27 cellular contexts compared by ENCODE assay signal in the genomic region with DNA sequence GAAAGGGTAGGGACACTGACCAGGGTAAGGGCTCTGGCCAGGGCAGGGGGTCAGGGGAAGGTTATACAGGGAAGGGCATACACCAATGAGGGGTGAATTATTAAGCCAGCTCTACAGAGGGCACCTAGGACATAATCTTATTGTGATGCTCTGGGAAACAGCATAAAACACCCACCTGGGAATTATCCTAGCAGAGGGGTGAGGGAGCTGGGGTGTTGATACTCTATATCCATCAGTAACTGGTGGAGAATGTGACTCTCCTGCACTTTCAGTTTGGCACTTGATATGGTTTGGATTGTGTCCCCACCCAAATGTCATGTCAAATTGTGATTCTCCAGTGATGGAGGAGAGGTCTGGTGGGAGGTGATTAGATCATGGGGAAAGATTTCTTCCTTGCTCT.
"Had no signal": no experiment of that assay in that cellular context is flagged by ENCODE, and none has a peak within 500 bp of the region (broad histone marks: within the 10 kb centered on the region; RNA-seq: fewer than 3 reads in every experiment).

No MANE protein-coding gene starts in this region.

- H3K4me1 ChIP-seq: colonic mucosa, esophagus muscularis mucosa, esophagus squamous epithelium, foreskin keratinocyte, gastrocnemius medialis, gastroesophageal sphincter, heart left ventricle had no signal

- ATAC-seq: effector memory CD8-positive, alpha-beta T cell; esophagus mucosa; foreskin keratinocyte; gastrocnemius medialis; gastroesophageal sphincter; heart left ventricle had no signal

- H3K4me1 Mint-ChIP-seq: endodermal cell had no signal

- H3K27ac ChIP-seq: colonic mucosa, coronary artery, dorsolateral prefrontal cortex, epithelial cell of prostate, esophagus muscularis mucosa, esophagus squamous epithelium, foreskin keratinocyte, gastrocnemius medialis, gastroesophageal sphincter, heart left ventricle had no signal

- FAIRE-seq: colon, endometrium, endothelial cell of umbilical vein, frontal cortex had no signal

- H3K9me3 ChIP-seq: colonic mucosa had no signal

- H3K36me3 ChIP-seq: colonic mucosa, esophagus muscularis mucosa, esophagus squamous epithelium, gastrocnemius medialis, gastroesophageal sphincter, heart left ventricle had no signal

- DNase-seq: colonic mucosa; cortex of kidney; dermis blood vessel endothelial cell; dorsolateral prefrontal cortex; effector CD4-positive, alpha-beta T cell; effector CD8-positive, alpha-beta T cell; effector memory CD4-positive, alpha-beta T cell; effector memory CD8-positive, alpha-beta T cell; endodermal cell; erythroblast; esophagus squamous epithelium; foreskin fibroblast; foreskin keratinocyte; foreskin melanocyte; gastrocnemius medialis; glutamatergic neuron; heart left ventricle had no signal

- H3K27me3 Mint-ChIP-seq: dendritic cell treated with granulocyte-macrophage colony-stimulating factor and Interleukin-4, amounts not matched to agents 40 ng/mL and 50 ng/mL, for 4 days; effector memory CD8-positive, alpha-beta T cell had no signal

- H3K27me3 ChIP-seq: colonic mucosa, foreskin keratinocyte, gastrocnemius medialis had no signal

- H3K27ac Mint-ChIP-seq: dendritic cell treated with granulocyte-macrophage colony-stimulating factor and Interleukin-4, amounts not matched to agents 40 ng/mL and 50 ng/mL, for 4 days; effector memory CD8-positive, alpha-beta T cell; endodermal cell had no signal

- H3K4me3 ChIP-seq: colonic mucosa, coronary artery, dorsolateral prefrontal cortex, esophagus muscularis mucosa, esophagus squamous epithelium, gastrocnemius medialis, gastroesophageal sphincter, heart left ventricle had no signal

- H3K4me3 Mint-ChIP-seq: dendritic cell treated with granulocyte-macrophage colony-stimulating factor and Interleukin-4, amounts not matched to agents 40 ng/mL and 50 ng/mL, for 4 days; effector memory CD8-positive, alpha-beta T cell; endodermal cell had no signal
